Comparison of ENCODE assay signal across 8 cellular contexts in the genomic region with DNA sequence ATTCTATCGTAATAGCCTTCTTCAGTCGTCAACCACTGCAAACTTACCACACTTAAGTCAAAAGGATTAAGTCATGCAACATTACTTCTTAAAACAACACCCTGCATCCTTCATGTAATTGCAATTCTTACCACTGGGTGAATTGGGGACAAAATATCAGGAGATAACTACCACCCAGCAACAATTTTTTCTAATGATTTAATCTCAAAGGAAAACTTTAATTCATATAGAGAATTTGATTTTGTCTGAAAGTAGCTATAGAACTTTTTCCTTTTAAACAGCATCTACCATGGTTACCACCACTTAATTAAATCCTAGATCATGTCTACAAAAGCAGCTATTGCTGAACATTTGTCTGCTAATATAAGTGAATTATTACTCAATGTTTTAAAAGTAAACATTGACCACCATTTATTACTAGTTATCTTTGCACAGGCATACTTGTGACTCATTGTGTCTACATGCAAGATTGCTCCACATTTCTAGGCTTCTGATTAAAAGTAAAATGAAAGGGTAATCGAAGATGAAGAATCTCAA. TPM values are rescaled to one million over a fixed set of nuclear protein-coding genes. Genes with fewer than 3 reads are reported as not detected.
DNase-seq lines count a peak whose midpoint lies in the region; ATAC-seq and TF ChIP-seq lines count a peak whose summit lies in the region.

No MANE protein-coding gene starts in this region.

- peak in 2 of 3 donors; percentile 50 to 60 for ATAC-seq in natural killer cell
- no peak for ATAC-seq in natural killer cell treated with Interleukin-12 subunit alpha and Interleukin-12 subunit beta and Interleukin-15 and Interleukin-18, amount 100 ng/mL, for 72 hours
- ATAC-seq in GM19035 (IDR thresholded peaks at IDR 0.05; ENCODE audit: unreplicated experiment): no peak
- no peak for ATAC-seq in HG02884 (IDR thresholded peaks at IDR 0.05; ENCODE audit: unreplicated experiment)

- H3K4me1 Mint-ChIP-seq in natural killer cell (peaks cover 10 to 25% of the 10 kb centered on the region in 2 donors), immature natural killer cell (peaks cover 0 to 11% of the 10 kb centered on the region in 2 donors)
- peaks cover 6 to 24% of the 10 kb centered on the region in 2 donors for H3K4me1 Mint-ChIP-seq in natural killer cell treated with Interleukin-12 subunit alpha and Interleukin-12 subunit beta and Interleukin-15 and Interleukin-18, amount 100 ng/mL, for 72 hours (ENCODE audit: low read depth in 2 of 2)

- DNase-seq in natural killer cell: no peak
- no peak for DNase-seq in natural killer cell treated with Interleukin-12 subunit alpha and Interleukin-12 subunit beta and Interleukin-15 and Interleukin-18, amount 100 ng/mL, for 72 hours (ENCODE audit: low spot score)
- DNase-seq in iris pigment epithelial cell (ENCODE audit: low read depth): peak; percentile 88
- no peak for DNase-seq in immature natural killer cell
- DNase-seq in posterior cingulate gyrus: no peak

- H3K27me3 Mint-ChIP-seq in natural killer cell (ENCODE audit: low read depth in 2 of 2) (no peaks in the 10 kb centered on the region), immature natural killer cell (ENCODE audit: low read depth in 3 of 3) (peaks cover 0 to 2% (median 0%) of the 10 kb centered on the region in 3 donors)
- peaks cover 0 to 3% of the 10 kb centered on the region in 2 donors for H3K27me3 Mint-ChIP-seq in natural killer cell treated with Interleukin-12 subunit alpha and Interleukin-12 subunit beta and Interleukin-15 and Interleukin-18, amount 100 ng/mL, for 72 hours

- H3K27ac ChIP-seq in VCaP: no peak overlapping the region

- H3K36me3 Mint-ChIP-seq in natural killer cell (no peaks in the 10 kb centered on the region), immature natural killer cell (no peaks in the 10 kb centered on the region)
- no peaks in the 10 kb centered on the region for H3K36me3 Mint-ChIP-seq in natural killer cell treated with Interleukin-12 subunit alpha and Interleukin-12 subunit beta and Interleukin-15 and Interleukin-18, amount 100 ng/mL, for 72 hours

- H3K9me3 Mint-ChIP-seq in natural killer cell: no peaks in the 10 kb centered on the region
- H3K9me3 Mint-ChIP-seq in natural killer cell treated with Interleukin-12 subunit alpha and Interleukin-12 subunit beta and Interleukin-15 and Interleukin-18, amount 100 ng/mL, for 72 hours: no peaks in the 10 kb centered on the region
- H3K9me3 Mint-ChIP-seq in immature natural killer cell: no peaks in the 10 kb centered on the region

- H3K27ac Mint-ChIP-seq in natural killer cell: no peak overlapping the region
- no peak overlapping the region for H3K27ac Mint-ChIP-seq in natural killer cell treated with Interleukin-12 subunit alpha and Interleukin-12 subunit beta and Interleukin-15 and Interleukin-18, amount 100 ng/mL, for 72 hours
- no peak overlapping the region for H3K27ac Mint-ChIP-seq in immature natural killer cell

- TF ChIP-seq CTCF in natural killer cell (IDR thresholded peaks at IDR 0.05): peak; percentile 34
- TF ChIP-seq CTCF in VCaP (conservative IDR thresholded peaks at IDR 0.05): peak; percentile 62

- intact Hi-C loops in natural killer cell (cut with micrococcal nuclease) (no loop called here), posterior cingulate gyrus (cut with DNase I) (no loop called here)

- H3K4me3 Mint-ChIP-seq in natural killer cell (no peak overlapping the region), immature natural killer cell (no peak overlapping the region)
- no peak overlapping the region for H3K4me3 Mint-ChIP-seq in natural killer cell treated with Interleukin-12 subunit alpha and Interleukin-12 subunit beta and Interleukin-15 and Interleukin-18, amount 100 ng/mL, for 72 hours

RNA-seq across cellular contexts. Expression of gene MLLT3, which starts 10.5 kb away (rescaled TPM):
- 10 to 100 TPM; 24.3 to 26.6 (median 25.2) TPM for total RNA-seq in natural killer cell
- total RNA-seq in natural killer cell treated with Interleukin-12 subunit alpha and Interleukin-12 subunit beta and Interleukin-15 and Interleukin-18, amount 100 ng/mL, for 72 hours: 10 to 100 TPM; 15.7 to 29.7 TPM
- 10 to 100 TPM in 2 of 3 donors, 1 to 10 TPM in 1; 3.0 to 16.1 (median 13.7) TPM for polyA plus RNA-seq in immature natural killer cell

Comparison
In these comparisons a context has a peak if more than half of its experiments do, and no peak if none do; other contexts are left out.
1. ATAC-seq: peak in natural killer cell (2 of 3); none in natural killer cell treated with Interleukin-12 subunit alpha and Interleukin-12 subunit beta and Interleukin-15 and Interleukin-18, amount 100 ng/mL, for 72 hours (0 of 2), GM19035 (single experiment) and HG02884 (single experiment).